Comparison of ENCODE assay signal across 8 cellular contexts in genomic region chr1:51627672-51628071, GRCh38. TPM values are rescaled to one million over a fixed set of nuclear protein-coding genes. Genes with fewer than 3 reads are reported as not detected.
A peak's percentile ranks its signal among the peaks of the same experiment; 100 is the strongest.
DNase-seq lines count a peak whose midpoint lies in the region; ATAC-seq, FAIRE-seq and TF ChIP-seq lines count a peak whose summit lies in the region.

No MANE protein-coding gene starts in this region.

- no peaks in the 10 kb centered on the region for H3K36me3 ChIP-seq in left lung
- H3K36me3 ChIP-seq in effector memory CD4-positive, alpha-beta T cell (ENCODE audit: control insufficient read depth, insufficient read depth, low read length) = no peaks in the 10 kb centered on the region

- peak; percentile 25 for DNase-seq in COR-L47 (lab: John Stamatoyannopoulos, UW)
- DNase-seq in HTR-8/SVneo (ENCODE audit: insufficient read length, low spot score) = peak; percentile 48
- peak; percentile 5 for DNase-seq in amniotic stem cell (lab: John Stamatoyannopoulos, UW)
- no peak for DNase-seq in left lung
- no peak for DNase-seq in LoVo (ENCODE audit: low spot score)
- no peak for DNase-seq in effector memory CD4-positive, alpha-beta T cell

- intact Hi-C loops in left lung (cut with DNase I) = no loop called here

- no peaks in the 10 kb centered on the region for H3K9me3 ChIP-seq in left lung
- no peaks in the 10 kb centered on the region for H3K9me3 ChIP-seq in effector memory CD4-positive, alpha-beta T cell (ENCODE audit: control insufficient read depth, low read length)

- peaks cover 1 to 14% of the 10 kb centered on the region in 2 donors for H3K4me1 ChIP-seq in left lung
- H3K4me1 ChIP-seq in effector memory CD4-positive, alpha-beta T cell (ENCODE audit: control insufficient read depth, insufficient read depth, low read length, poor library complexity, severe bottlenecking) = no peaks in the 10 kb centered on the region

- H3K27me3 ChIP-seq in left lung = no peaks in the 10 kb centered on the region
- H3K27me3 ChIP-seq in effector memory CD4-positive, alpha-beta T cell (replicated peaks; ENCODE audit: control insufficient read depth, insufficient read depth, low read length, poor library complexity, severe bottlenecking) = no peaks in the 10 kb centered on the region

- ATAC-seq in left lung = peak; percentile 63
- ATAC-seq in HG02981 (IDR thresholded peaks at IDR 0.05; ENCODE audit: unreplicated experiment) = no peak
- ATAC-seq in GM19467 (IDR thresholded peaks at IDR 0.05; ENCODE audit: unreplicated experiment) = no peak

- no peak overlapping the region for H3K27ac ChIP-seq in left lung
- no peak overlapping the region for H3K27ac ChIP-seq in effector memory CD4-positive, alpha-beta T cell (ENCODE audit: insufficient read depth, low read length, poor library complexity, severe bottlenecking)

- H3K4me3 ChIP-seq in left lung = no peak overlapping the region
- H3K4me3 ChIP-seq in effector memory CD4-positive, alpha-beta T cell (ENCODE audit: insufficient read depth, low read depth, low read length, poor library complexity, severe bottlenecking) = no peak overlapping the region

- FAIRE-seq in HTR-8/SVneo (lab: Jason Lieb, UNC) = no peak

- TF ChIP-seq CTCF in left lung (IDR thresholded peaks at IDR 0.05) = no peak

RNA-seq across cellular contexts. Expression of gene OSBPL9, which starts 10.8 kb away (rescaled TPM):
- total RNA-seq in left lung = 10 to 100 TPM; 63.1 to 73.3 TPM

Comparison
In these comparisons a context has a peak if more than half of its experiments do, and no peak if none do; other contexts are left out.
1. DNase-seq: peak in COR-L47 (single experiment), HTR-8/SVneo (single experiment) and amniotic stem cell (single experiment); none in left lung (0 of 2), LoVo (single experiment) and effector memory CD4-positive, alpha-beta T cell (0 of 3).